9 cellular contexts compared by ENCODE assay signal in genomic region chr18:10213526-10213925, GRCh38.
DNase-seq lines count a peak whose midpoint lies in the region; ATAC-seq and TF ChIP-seq lines count a peak whose summit lies in the region.
"Had no signal": no experiment of that assay in that cellular context is flagged by ENCODE, and none has a peak within 500 bp of the region (broad histone marks: within the 10 kb centered on the region; RNA-seq: fewer than 3 reads in every experiment).

No MANE protein-coding gene starts in this region.

- no peaks in the 10 kb centered on the region for H3K9me2 ChIP-seq in PC-3 (replicated peaks; ENCODE audit: low read length)

- no peaks in the 10 kb centered on the region for H4K20me1 ChIP-seq in PC-3 (ENCODE audit: low read length)

- TF ChIP-seq CTCF in PC-3 (conservative IDR thresholded peaks at IDR 0.05; ENCODE audit: low read depth, low read length) (no peak), GM13976 (IDR thresholded peaks at IDR 0.05; ENCODE audit: borderline replicate concordance, control extremely low read depth, extremely low read depth, insufficient read depth, missing control alignments) (no peak)

- H3K4me3 ChIP-seq in PC-3 (ENCODE audit: low read length): no peak overlapping the region
- H3K4me3 ChIP-seq: thoracic aorta had no signal

- ATAC-seq in GM18870 (IDR thresholded peaks at IDR 0.05; ENCODE audit: unreplicated experiment) (peak; percentile 86), HG03342 (IDR thresholded peaks at IDR 0.05; ENCODE audit: unreplicated experiment) (peak; percentile 79), PC-3 (peak; percentile 29; the same call in 1 of the 2 replicates)

- H3K4me2 ChIP-seq in PC-3 (ENCODE audit: low read length): no peak overlapping the region

- no peaks in the 10 kb centered on the region for H3K9me3 ChIP-seq in PC-3 (ENCODE audit: low read length)
- H3K9me3 ChIP-seq: thoracic aorta had no signal

- BruUV-seq in PC-3 (replicated peaks; lab: Mats Ljungman, UMichigan): no TSS peak

- H2AFZ ChIP-seq in PC-3 (ENCODE audit: low read length): no peak overlapping the region

- in situ Hi-C loops in GM13976 (cut with MboI; ENCODE audit: low sequenced_read_pairs, unreplicated experiment): no loop called here

- H3K4me1 ChIP-seq in PC-3 (ENCODE audit: insufficient read depth, low read length): no peaks in the 10 kb centered on the region

- CTCF ChIA-PET in PC-3 (lab: Charles Lee): no interaction called here

- no peak overlapping the region for H3K9ac ChIP-seq in PC-3 (ENCODE audit: low read length)

- peak; percentile 38 for DNase-seq in A172 (ENCODE audit: low spot score)
- DNase-seq in PC-3: peak; percentile 59
- peak; percentile 36 for DNase-seq in left kidney (ENCODE audit: low read depth, low spot score)
- DNase-seq in GM13976 (ENCODE audit: low spot score): no peak
- no peak for DNase-seq in stimulated activated CD4-positive, alpha-beta T cell treated with anti-CD3 and anti-CD28 coated beads, Interleukin-12 subunit alpha, Interleukin-12 subunit beta, amount 100 ng/mL, for 4 hours
- no peak for DNase-seq in stimulated activated naive CD4-positive, alpha-beta T cell treated with Interleukin-2 at 50 U/mL for 16 hours (lab: John Stamatoyannopoulos, UW)

- no peaks in the 10 kb centered on the region for H3K79me2 ChIP-seq in PC-3 (ENCODE audit: low read length)

- POLR2A ChIA-PET in PC-3 (lab: Charles Lee; ENCODE audit: unreplicated experiment): no interaction called here

- intact Hi-C loops in PC-3 (cut with micrococcal nuclease): no loop called here

- no peaks in the 10 kb centered on the region for H3F3A ChIP-seq in PC-3 (ENCODE audit: low read length, unreplicated experiment)

- H3K27ac ChIP-seq in PC-3 (ENCODE audit: low read length): no peak overlapping the region
- H3K27ac ChIP-seq: thoracic aorta had no signal

- peaks cover 17% of the 10 kb centered on the region for H3K27me3 ChIP-seq in PC-3 (ENCODE audit: low read length)

- H3K36me3 ChIP-seq in PC-3 (ENCODE audit: low read depth, low read length): no peaks in the 10 kb centered on the region
- H3K36me3 ChIP-seq: thoracic aorta had no signal

Comparison
In these comparisons a context has a peak if more than half of its experiments do, and no peak if none do; other contexts are left out.
1. DNase-seq: peak in A172 (single experiment), PC-3 (single experiment) and left kidney (single experiment); none in GM13976 (single experiment), stimulated activated CD4-positive, alpha-beta T cell treated with anti-CD3 and anti-CD28 coated beads, Interleukin-12 subunit alpha, Interleukin-12 subunit beta, amount 100 ng/mL, for 4 hours (single experiment) and stimulated activated naive CD4-positive, alpha-beta T cell treated with Interleukin-2 at 50 U/mL for 16 hours (single experiment).
2. ATAC-seq: peak in every context shown above with its lines; median percentile 86 in GM18870; 79 in HG03342; 29 in PC-3.